In the genomic region with DNA sequence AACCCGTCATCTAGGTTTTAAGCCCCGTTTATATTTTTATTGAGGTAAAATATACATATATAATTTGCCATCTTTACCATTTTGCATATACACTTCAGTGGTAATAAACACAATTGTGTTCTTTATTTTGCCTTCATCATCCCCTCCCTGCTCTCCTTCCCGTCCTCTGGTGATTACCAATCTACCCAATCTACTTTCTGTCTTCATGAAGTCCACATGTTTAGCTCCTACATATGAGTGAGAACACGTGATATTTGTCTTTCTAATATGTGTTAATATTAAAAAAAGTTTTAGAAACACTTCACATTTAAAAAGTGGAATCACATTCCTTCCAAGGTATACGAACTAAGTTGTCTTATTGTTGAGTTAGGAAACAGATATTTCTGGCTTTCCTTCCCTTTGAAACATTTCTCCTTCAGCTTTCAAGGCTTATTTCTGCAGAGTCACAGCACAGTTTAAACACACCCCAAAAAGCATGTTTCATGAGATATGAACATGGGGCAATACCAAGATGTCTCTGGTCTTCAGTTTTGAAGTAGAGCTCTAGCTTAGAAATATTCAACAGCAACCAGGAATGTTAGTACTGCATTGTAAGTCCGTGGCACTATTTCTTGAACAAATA, we compare ENCODE assay signal across 1 cellular context.
TF ChIP-seq lines count a peak whose summit lies in the region.

No MANE protein-coding gene starts in this region.

TF ChIP-seq in K562, 482 proteins besides CTCF, POLR2A, EP300 and RAD21 (continued from another document and continues in another):
- TF ChIP-seq ZMIZ1 (IDR thresholded peaks at IDR 0.05; ENCODE audit: low read depth in 2 of 2, low read length in 2 of 2) = no peak
- peak; percentile 79 for TF ChIP-seq LEF1 (IDR thresholded peaks at IDR 0.05)
- peak; percentile 65 for TF ChIP-seq TAL1 (IDR thresholded peaks at IDR 0.05)
- no peak for TF ChIP-seq RB1 (IDR thresholded peaks at IDR 0.05; ENCODE audit: low read depth)
- no peak for TF ChIP-seq ZNF212 (CRISPR knock-in tag; IDR thresholded peaks at IDR 0.05)
- no peak for TF ChIP-seq OTX1 (CRISPR knock-in tag; IDR thresholded peaks at IDR 0.05)
- no peak for TF ChIP-seq DACH1 (IDR thresholded peaks at IDR 0.05; ENCODE audit: partially characterized antibody)
- no peak for TF ChIP-seq TAF7 (tag; IDR thresholded peaks at IDR 0.05)
- no peak for TF ChIP-seq ELK1 (CRISPR knock-in tag; IDR thresholded peaks at IDR 0.05)
- TF ChIP-seq FOSL1 (tag; conservative IDR thresholded peaks at IDR 0.05) = no peak
- TF ChIP-seq, protein P1, sequence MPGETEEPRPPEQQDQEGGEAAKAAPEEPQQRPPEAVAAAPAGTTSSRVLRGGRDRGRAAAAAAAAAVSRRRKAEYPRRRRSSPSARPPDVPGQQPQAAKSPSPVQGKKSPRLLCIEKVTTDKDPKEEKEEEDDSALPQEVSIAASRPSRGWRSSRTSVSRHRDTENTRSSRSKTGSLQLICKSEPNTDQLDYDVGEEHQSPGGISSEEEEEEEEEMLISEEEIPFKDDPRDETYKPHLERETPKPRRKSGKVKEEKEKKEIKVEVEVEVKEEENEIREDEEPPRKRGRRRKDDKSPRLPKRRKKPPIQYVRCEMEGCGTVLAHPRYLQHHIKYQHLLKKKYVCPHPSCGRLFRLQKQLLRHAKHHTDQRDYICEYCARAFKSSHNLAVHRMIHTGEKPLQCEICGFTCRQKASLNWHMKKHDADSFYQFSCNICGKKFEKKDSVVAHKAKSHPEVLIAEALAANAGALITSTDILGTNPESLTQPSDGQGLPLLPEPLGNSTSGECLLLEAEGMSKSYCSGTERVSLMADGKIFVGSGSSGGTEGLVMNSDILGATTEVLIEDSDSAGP (CRISPR knock-in tag; IDR thresholded peaks at IDR 0.05) = no peak
- TF ChIP-seq, protein P2, sequence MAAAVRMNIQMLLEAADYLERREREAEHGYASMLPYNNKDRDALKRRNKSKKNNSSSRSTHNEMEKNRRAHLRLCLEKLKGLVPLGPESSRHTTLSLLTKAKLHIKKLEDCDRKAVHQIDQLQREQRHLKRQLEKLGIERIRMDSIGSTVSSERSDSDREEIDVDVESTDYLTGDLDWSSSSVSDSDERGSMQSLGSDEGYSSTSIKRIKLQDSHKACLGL (CRISPR knock-in tag; IDR thresholded peaks at IDR 0.05; ENCODE audit: borderline replicate concordance, poor library complexity, severe bottlenecking) = no peak
- no peak for TF ChIP-seq NFIC (IDR thresholded peaks at IDR 0.05)
- TF ChIP-seq CUX1 (CRISPR knock-in tag; IDR thresholded peaks at IDR 0.05) = no peak
- TF ChIP-seq ZNF12 (CRISPR knock-in tag; IDR thresholded peaks at IDR 0.05) = no peak
- TF ChIP-seq LCOR (CRISPR knock-in tag; IDR thresholded peaks at IDR 0.05) = no peak
- TF ChIP-seq NFATC3 (IDR thresholded peaks at IDR 0.05) = no peak
- TF ChIP-seq ZNF146 (CRISPR knock-in tag; IDR thresholded peaks at IDR 0.05; ENCODE audit: unreplicated experiment) = no peak
- TF ChIP-seq KHSRP (IDR thresholded peaks at IDR 0.05) = no peak
- no peak for TF ChIP-seq FOXK1 (CRISPR knock-in tag; IDR thresholded peaks at IDR 0.05; ENCODE audit: borderline replicate concordance)
- TF ChIP-seq ZNF766 (CRISPR knock-in tag; conservative IDR thresholded peaks at IDR 0.05) = no peak
- no peak for TF ChIP-seq HMG20A (CRISPR knock-in tag; conservative IDR thresholded peaks at IDR 0.05)
- TF ChIP-seq RFX5 (IDR thresholded peaks at IDR 0.05; ENCODE audit: low read depth, low read length) = no peak
- no peak for TF ChIP-seq ZNF511 (CRISPR knock-in tag; IDR thresholded peaks at IDR 0.05)
- TF ChIP-seq MYBL2 (IDR thresholded peaks at IDR 0.05; ENCODE audit: low read depth) = peak; percentile 61
- TF ChIP-seq MYBL2 (CRISPR knock-in tag; IDR thresholded peaks at IDR 0.05; ENCODE audit: borderline replicate concordance) = no peak
- TF ChIP-seq FOS (IDR thresholded peaks at IDR 0.05; ENCODE audit: extremely low read depth, insufficient read length) = no peak
- TF ChIP-seq BMI1 (IDR thresholded peaks at IDR 0.05; ENCODE audit: low read length) = no peak
- TF ChIP-seq LARP7 (IDR thresholded peaks at IDR 0.05) = no peak
- no peak for TF ChIP-seq SNRNP70 (optimal IDR thresholded peaks at IDR 0.05; ENCODE audit: low read depth, low read length)
- no peak for TF ChIP-seq ZFP36 (IDR thresholded peaks at IDR 0.05; ENCODE audit: low read depth, low read length, partially characterized antibody)
- TF ChIP-seq TAF9B (IDR thresholded peaks at IDR 0.05; ENCODE audit: partially characterized antibody) = no peak
- no peak for TF ChIP-seq TAF1 (IDR thresholded peaks at IDR 0.05; ENCODE audit: control insufficient read depth, extremely low read depth, insufficient read depth, low read length, severe bottlenecking)
- TF ChIP-seq, protein P3, sequence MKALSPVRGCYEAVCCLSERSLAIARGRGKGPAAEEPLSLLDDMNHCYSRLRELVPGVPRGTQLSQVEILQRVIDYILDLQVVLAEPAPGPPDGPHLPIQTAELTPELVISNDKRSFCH (CRISPR knock-in tag; IDR thresholded peaks at IDR 0.05) = no peak
- TF ChIP-seq, protein P3 (tag; IDR thresholded peaks at IDR 0.05) = no peak
- no peak for TF ChIP-seq ARID3A (IDR thresholded peaks at IDR 0.05; ENCODE audit: borderline replicate concordance, low read depth, low read length)
- TF ChIP-seq BCOR (IDR thresholded peaks at IDR 0.05) = no peak
- TF ChIP-seq, protein P4, sequence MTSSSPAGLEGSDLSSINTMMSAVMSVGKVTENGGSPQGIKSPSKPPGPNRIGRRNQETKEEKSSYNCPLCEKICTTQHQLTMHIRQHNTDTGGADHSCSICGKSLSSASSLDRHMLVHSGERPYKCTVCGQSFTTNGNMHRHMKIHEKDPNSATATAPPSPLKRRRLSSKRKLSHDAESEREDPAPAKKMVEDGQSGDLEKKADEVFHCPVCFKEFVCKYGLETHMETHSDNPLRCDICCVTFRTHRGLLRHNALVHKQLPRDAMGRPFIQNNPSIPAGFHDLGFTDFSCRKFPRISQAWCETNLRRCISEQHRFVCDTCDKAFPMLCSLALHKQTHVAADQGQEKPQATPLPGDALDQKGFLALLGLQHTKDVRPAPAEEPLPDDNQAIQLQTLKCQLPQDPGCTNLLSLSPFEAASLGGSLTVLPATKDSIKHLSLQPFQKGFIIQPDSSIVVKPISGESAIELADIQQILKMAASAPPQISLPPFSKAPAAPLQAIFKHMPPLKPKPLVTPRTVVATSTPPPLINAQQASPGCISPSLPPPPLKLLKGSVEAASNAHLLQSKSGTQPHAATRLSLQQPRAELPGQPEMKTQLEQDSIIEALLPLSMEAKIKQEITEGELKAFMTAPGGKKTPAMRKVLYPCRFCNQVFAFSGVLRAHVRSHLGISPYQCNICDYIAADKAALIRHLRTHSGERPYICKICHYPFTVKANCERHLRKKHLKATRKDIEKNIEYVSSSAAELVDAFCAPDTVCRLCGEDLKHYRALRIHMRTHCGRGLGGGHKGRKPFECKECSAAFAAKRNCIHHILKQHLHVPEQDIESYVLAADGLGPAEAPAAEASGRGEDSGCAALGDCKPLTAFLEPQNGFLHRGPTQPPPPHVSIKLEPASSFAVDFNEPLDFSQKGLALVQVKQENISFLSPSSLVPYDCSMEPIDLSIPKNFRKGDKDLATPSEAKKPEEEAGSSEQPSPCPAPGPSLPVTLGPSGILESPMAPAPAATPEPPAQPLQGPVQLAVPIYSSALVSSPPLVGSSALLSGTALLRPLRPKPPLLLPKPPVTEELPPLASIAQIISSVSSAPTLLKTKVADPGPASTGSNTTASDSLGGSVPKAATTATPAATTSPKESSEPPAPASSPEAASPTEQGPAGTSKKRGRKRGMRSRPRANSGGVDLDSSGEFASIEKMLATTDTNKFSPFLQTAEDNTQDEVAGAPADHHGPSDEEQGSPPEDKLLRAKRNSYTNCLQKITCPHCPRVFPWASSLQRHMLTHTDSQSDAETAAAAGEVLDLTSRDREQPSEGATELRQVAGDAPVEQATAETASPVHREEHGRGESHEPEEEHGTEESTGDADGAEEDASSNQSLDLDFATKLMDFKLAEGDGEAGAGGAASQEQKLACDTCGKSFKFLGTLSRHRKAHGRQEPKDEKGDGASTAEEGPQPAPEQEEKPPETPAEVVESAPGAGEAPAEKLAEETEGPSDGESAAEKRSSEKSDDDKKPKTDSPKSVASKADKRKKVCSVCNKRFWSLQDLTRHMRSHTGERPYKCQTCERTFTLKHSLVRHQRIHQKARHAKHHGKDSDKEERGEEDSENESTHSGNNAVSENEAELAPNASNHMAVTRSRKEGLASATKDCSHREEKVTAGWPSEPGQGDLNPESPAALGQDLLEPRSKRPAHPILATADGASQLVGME (CRISPR knock-in tag; IDR thresholded peaks at IDR 0.05) = no peak
- no peak for TF ChIP-seq E2F3 (CRISPR knock-in tag; IDR thresholded peaks at IDR 0.05)
- TF ChIP-seq THRAP3 (IDR thresholded peaks at IDR 0.05; ENCODE audit: borderline replicate concordance) = no peak
